8 cellular contexts compared by ENCODE assay signal in genomic region chr1:109427171-109427467, GRCh38. TPM values are rescaled to one million over a fixed set of nuclear protein-coding genes. Genes with fewer than 3 reads are reported as not detected.
DNase-seq lines count a peak whose midpoint lies in the region; ATAC-seq and TF ChIP-seq lines count a peak whose summit lies in the region.

No MANE protein-coding gene starts in this region.

- H3K27me3 ChIP-seq in GM06990 (replicated peaks; ENCODE audit: control insufficient read depth, insufficient read depth, low read length) = no peaks in the 10 kb centered on the region
- H3K27me3 ChIP-seq in SJCRH30 = no peaks in the 10 kb centered on the region
- no peaks in the 10 kb centered on the region for H3K27me3 ChIP-seq in esophagus squamous epithelium

- H3K4me3 ChIP-seq in GM06990 (replicated peaks; ENCODE audit: low read depth, low read length) (peak overlapping the region; percentile 94), SJCRH30 (peak overlapping the region; percentile 84), esophagus squamous epithelium (peak overlapping the region; percentile 77 to 89 (median 82))

- TF ChIP-seq POLR2A in esophagus squamous epithelium (IDR thresholded peaks at IDR 0.05) = no peak

- WGBS in esophagus squamous epithelium, 2 donors = 2 to 4% methylated on average over 6 to 7 of the region's 7 CpGs

- intact Hi-C loops in esophagus squamous epithelium (cut with DNase I) = no loop called here
- intact Hi-C loops in left colon (cut with DNase I, micrococcal nuclease) = no loop called here

- H3K27ac ChIP-seq in SJCRH30 (no peak overlapping the region; the same call in 1 of the 2 replicates), esophagus squamous epithelium (peak overlapping the region; percentile 87 to 94 (median 91))

- DNase-seq in GM06990 (ENCODE audit: extremely low read depth, insufficient read length) (no peak), SJCRH30 (no peak), esophagus squamous epithelium (lab: John Stamatoyannopoulos, UW) (no peak), progenitor cell of endocrine pancreas (ENCODE audit: low spot score, unreplicated experiment) (no peak), dermis blood vessel endothelial cell (no peak), amygdala (lab: John Stamatoyannopoulos, UW) (no peak), left colon (no peak)

- H3K36me3 ChIP-seq in GM06990 (ENCODE audit: control insufficient read depth, insufficient read depth, low read length) (no peaks in the 10 kb centered on the region; the same call in 1 of the 2 replicates), SJCRH30 (peaks cover 4% of the 10 kb centered on the region), esophagus squamous epithelium (peaks cover 0 to 4% (median 0%) of the 10 kb centered on the region in 3 donors)

- H3K27ac Mint-ChIP-seq in progenitor cell of endocrine pancreas = peak overlapping the region; percentile 47

- H3K9me3 Mint-ChIP-seq in progenitor cell of endocrine pancreas (ENCODE audit: low read depth) = no peaks in the 10 kb centered on the region

- TF ChIP-seq CTCF in GM06990 (IDR thresholded peaks at IDR 0.05; ENCODE audit: insufficient read depth, low read length, poor library complexity, severe bottlenecking) (no peak), esophagus squamous epithelium (IDR thresholded peaks at IDR 0.05) (no peak), progenitor cell of endocrine pancreas (IDR thresholded peaks at IDR 0.05; ENCODE audit: unreplicated experiment) (no peak)

- H3K4me1 ChIP-seq in SJCRH30 (peaks cover 3% of the 10 kb centered on the region; the same call in 1 of the 2 replicates), esophagus squamous epithelium (peaks cover 10 to 44% (median 27%) of the 10 kb centered on the region in 3 donors)

- no peaks in the 10 kb centered on the region for H3K27me3 Mint-ChIP-seq in progenitor cell of endocrine pancreas

- H3K9me3 ChIP-seq in SJCRH30 (replicated peaks) (no peaks in the 10 kb centered on the region), esophagus squamous epithelium (no peaks in the 10 kb centered on the region)

- peak overlapping the region; percentile 92 for H3K4me3 Mint-ChIP-seq in progenitor cell of endocrine pancreas (ENCODE audit: low read depth)

- peaks cover 1% of the 10 kb centered on the region for H3K36me3 Mint-ChIP-seq in progenitor cell of endocrine pancreas (ENCODE audit: insufficient read depth)

- H3K4me1 Mint-ChIP-seq in progenitor cell of endocrine pancreas (ENCODE audit: low read depth) = peaks cover 22% of the 10 kb centered on the region

- ATAC-seq in GM18519 (IDR thresholded peaks at IDR 0.05; ENCODE audit: low FRiP score, unreplicated experiment) = no peak
- ATAC-seq in left colon = no peak

RNA-seq across cellular contexts. Expression of gene PSMA5, which starts 0.9 kb away (rescaled TPM):
- total RNA-seq in SJCRH30 (2014; rRNA removed; shearing (Covaris generic)) = 81.9 and 82.3 TPM in 2 replicates
- total RNA-seq in esophagus squamous epithelium = 10 to 100 TPM; 31.5 to 57.7 (median 46.8) TPM
- 71.4 and 81.1 TPM in 2 replicates for total RNA-seq in progenitor cell of endocrine pancreas
- total RNA-seq in dermis blood vessel endothelial cell = 45.3 and 55.1 TPM in 2 replicates
- total RNA-seq in left colon = 10 to 100 TPM; 76.3 to 92.1 TPM

RNA-seq across cellular contexts. Expression of gene SORT1, which starts 29.4 kb away (rescaled TPM):
- total RNA-seq in SJCRH30 (2014; rRNA removed; shearing (Covaris generic)) = 36.9 and 41.1 TPM in 2 replicates
- total RNA-seq in esophagus squamous epithelium = 10 to 100 TPM; 37.0 to 69.6 (median 44.7) TPM
- total RNA-seq in progenitor cell of endocrine pancreas = 110 and 116 TPM in 2 replicates
- 16.7 and 17.4 TPM in 2 replicates for total RNA-seq in dermis blood vessel endothelial cell
- 100 to 1,000 TPM; 123 to 124 TPM for total RNA-seq in left colon

RNA-seq across cellular contexts. Expression of gene SYPL2, which starts 39.2 kb away (rescaled TPM):
- 0.65 and 0.86 TPM in 2 replicates for total RNA-seq in SJCRH30 (2014; rRNA removed; shearing (Covaris generic))
- total RNA-seq in esophagus squamous epithelium (under 1 TPM in 3 of 4 donors, not detected in 1; 0.15 to 0.79 (median 0.19) TPM), progenitor cell of endocrine pancreas (0.95 and 1.1 TPM in 2 replicates), dermis blood vessel endothelial cell (under 0.01 TPM in 1 of 2 replicates, not detected in the other), left colon (under 1 TPM; 0.15 to 0.87 TPM)

RNA-seq across cellular contexts. Expression of gene ATXN7L2, which starts 56.6 kb away (rescaled TPM):
- total RNA-seq in SJCRH30 (2014; rRNA removed; shearing (Covaris generic)) = 7.0 and 9.1 TPM in 2 replicates
- 1 to 10 TPM; 2.1 to 5.9 (median 3.8) TPM for total RNA-seq in esophagus squamous epithelium
- total RNA-seq in progenitor cell of endocrine pancreas = 17.6 and 19.6 TPM in 2 replicates
- total RNA-seq in dermis blood vessel endothelial cell = 1.3 and 1.5 TPM in 2 replicates
- 1 to 10 TPM; 1.8 to 1.9 TPM for total RNA-seq in left colon
